1 cellular context compared by ENCODE assay signal in the genomic region with DNA sequence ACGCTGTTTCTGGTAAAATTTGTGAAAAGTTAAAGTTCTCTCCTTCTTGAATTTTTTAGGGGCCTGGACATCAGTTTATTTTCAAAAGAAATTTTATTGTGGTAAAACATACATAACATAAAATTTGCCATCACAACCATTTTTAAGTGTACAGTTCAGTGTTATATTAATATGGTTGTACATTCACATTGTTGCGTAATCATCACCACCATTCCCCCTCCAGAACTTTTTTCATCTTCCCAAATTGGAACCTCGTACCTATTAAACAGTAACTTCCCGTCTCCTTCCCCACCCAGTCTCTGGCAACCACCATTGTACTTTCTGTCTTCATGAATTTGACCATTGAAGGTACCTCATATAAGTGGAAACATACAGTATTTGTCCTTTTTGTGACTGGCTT.
A peak's percentile ranks its signal among the peaks of the same experiment; 100 is the strongest.
TF ChIP-seq lines count a peak whose summit lies in the region.

No MANE protein-coding gene starts in this region.

TF ChIP-seq in HepG2, 621 proteins besides CTCF, POLR2A, EP300 and RAD21:
- TF ChIP-seq CEBPB (IDR thresholded peaks at IDR 0.05; ENCODE audit: borderline replicate concordance, low read depth, low read length) (peak; percentile 82), TSC22D2 (CRISPR knock-in tag; IDR thresholded peaks at IDR 0.05; ENCODE audit: borderline replicate concordance) (no peak), ZNF660 (CRISPR knock-in tag; IDR thresholded peaks at IDR 0.05; ENCODE audit: borderline replicate concordance, low read depth) (no peak), CEBPG (CRISPR knock-in tag; IDR thresholded peaks at IDR 0.05) (peak; percentile 27; the same call in 1 of the 2 replicates)
- TF ChIP-seq, protein P1, sequence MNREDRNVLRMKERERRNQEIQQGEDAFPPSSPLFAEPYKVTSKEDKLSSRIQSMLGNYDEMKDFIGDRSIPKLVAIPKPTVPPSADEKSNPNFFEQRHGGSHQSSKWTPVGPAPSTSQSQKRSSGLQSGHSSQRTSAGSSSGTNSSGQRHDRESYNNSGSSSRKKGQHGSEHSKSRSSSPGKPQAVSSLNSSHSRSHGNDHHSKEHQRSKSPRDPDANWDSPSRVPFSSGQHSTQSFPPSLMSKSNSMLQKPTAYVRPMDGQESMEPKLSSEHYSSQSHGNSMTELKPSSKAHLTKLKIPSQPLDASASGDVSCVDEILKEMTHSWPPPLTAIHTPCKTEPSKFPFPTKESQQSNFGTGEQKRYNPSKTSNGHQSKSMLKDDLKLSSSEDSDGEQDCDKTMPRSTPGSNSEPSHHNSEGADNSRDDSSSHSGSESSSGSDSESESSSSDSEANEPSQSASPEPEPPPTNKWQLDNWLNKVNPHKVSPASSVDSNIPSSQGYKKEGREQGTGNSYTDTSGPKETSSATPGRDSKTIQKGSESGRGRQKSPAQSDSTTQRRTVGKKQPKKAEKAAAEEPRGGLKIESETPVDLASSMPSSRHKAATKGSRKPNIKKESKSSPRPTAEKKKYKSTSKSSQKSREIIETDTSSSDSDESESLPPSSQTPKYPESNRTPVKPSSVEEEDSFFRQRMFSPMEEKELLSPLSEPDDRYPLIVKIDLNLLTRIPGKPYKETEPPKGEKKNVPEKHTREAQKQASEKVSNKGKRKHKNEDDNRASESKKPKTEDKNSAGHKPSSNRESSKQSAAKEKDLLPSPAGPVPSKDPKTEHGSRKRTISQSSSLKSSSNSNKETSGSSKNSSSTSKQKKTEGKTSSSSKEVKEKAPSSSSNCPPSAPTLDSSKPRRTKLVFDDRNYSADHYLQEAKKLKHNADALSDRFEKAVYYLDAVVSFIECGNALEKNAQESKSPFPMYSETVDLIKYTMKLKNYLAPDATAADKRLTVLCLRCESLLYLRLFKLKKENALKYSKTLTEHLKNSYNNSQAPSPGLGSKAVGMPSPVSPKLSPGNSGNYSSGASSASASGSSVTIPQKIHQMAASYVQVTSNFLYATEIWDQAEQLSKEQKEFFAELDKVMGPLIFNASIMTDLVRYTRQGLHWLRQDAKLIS (CRISPR knock-in tag; IDR thresholded peaks at IDR 0.05) = no peak
- TF ChIP-seq, protein P2, sequence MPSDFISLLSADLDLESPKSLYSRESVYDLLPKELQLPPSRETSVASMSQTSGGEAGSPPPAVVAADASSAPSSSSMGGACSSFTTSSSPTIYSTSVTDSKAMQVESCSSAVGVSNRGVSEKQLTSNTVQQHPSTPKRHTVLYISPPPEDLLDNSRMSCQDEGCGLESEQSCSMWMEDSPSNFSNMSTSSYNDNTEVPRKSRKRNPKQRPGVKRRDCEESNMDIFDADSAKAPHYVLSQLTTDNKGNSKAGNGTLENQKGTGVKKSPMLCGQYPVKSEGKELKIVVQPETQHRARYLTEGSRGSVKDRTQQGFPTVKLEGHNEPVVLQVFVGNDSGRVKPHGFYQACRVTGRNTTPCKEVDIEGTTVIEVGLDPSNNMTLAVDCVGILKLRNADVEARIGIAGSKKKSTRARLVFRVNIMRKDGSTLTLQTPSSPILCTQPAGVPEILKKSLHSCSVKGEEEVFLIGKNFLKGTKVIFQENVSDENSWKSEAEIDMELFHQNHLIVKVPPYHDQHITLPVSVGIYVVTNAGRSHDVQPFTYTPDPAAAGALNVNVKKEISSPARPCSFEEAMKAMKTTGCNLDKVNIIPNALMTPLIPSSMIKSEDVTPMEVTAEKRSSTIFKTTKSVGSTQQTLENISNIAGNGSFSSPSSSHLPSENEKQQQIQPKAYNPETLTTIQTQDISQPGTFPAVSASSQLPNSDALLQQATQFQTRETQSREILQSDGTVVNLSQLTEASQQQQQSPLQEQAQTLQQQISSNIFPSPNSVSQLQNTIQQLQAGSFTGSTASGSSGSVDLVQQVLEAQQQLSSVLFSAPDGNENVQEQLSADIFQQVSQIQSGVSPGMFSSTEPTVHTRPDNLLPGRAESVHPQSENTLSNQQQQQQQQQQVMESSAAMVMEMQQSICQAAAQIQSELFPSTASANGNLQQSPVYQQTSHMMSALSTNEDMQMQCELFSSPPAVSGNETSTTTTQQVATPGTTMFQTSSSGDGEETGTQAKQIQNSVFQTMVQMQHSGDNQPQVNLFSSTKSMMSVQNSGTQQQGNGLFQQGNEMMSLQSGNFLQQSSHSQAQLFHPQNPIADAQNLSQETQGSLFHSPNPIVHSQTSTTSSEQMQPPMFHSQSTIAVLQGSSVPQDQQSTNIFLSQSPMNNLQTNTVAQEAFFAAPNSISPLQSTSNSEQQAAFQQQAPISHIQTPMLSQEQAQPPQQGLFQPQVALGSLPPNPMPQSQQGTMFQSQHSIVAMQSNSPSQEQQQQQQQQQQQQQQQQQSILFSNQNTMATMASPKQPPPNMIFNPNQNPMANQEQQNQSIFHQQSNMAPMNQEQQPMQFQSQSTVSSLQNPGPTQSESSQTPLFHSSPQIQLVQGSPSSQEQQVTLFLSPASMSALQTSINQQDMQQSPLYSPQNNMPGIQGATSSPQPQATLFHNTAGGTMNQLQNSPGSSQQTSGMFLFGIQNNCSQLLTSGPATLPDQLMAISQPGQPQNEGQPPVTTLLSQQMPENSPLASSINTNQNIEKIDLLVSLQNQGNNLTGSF (CRISPR knock-in tag; IDR thresholded peaks at IDR 0.05) = no peak
